In the genomic region with DNA sequence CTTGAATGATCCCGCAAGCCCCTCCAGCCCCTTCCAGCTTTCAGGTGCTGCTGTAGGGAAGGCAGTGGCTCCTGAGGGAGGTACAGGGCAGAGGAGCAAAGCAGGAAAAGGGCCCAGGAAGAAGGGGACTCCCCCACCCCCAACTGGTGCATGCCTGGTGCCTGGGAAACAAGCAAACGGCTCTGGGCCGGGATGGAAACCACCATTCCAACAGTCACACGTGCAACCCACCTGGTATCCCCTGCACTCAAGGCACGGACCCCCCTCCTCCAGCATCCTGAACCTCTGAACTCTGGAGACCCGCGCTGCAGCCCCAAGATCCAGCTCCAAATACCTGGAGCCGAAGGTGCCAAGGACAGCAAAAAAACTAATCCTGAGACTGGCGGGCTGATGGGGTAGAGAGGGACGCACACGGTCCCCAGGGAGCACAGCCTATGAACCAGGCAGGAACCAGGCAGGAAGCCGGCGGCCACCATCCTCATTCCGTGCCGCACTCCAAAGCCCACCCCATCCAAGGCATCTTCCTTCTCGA, we compare ENCODE assay signal across 9 cellular contexts. TPM values are rescaled to one million over a fixed set of nuclear protein-coding genes. Genes with fewer than 3 reads are reported as not detected.
DNase-seq lines count a peak whose midpoint lies in the region; ATAC-seq and TF ChIP-seq lines count a peak whose summit lies in the region.
"Had no signal": no experiment of that assay in that cellular context is flagged by ENCODE, and none has a peak within 500 bp of the region (broad histone marks: within the 10 kb centered on the region; RNA-seq: fewer than 3 reads in every experiment).

No MANE protein-coding gene starts in this region.

- no peaks in the 10 kb centered on the region for H3K9me3 Mint-ChIP-seq in T-helper 1 cell treated with Interleukin-12 subunit alpha and Interleukin-12 subunit beta and Interleukin-4 antibody, amounts not matched to agents 30 μg/mL and 1 μg/mL, for 36 hours
- H3K9me3 Mint-ChIP-seq in activated naive CD8-positive, alpha-beta T cell treated with anti-CD3 and anti-CD28 coated beads, Interleukin-2, amount 50 U/mL, for 24 hours, result no peaks in the 10 kb centered on the region
- H3K9me3 Mint-ChIP-seq in CD14-positive monocyte, result peaks cover 0 to 15% (median 4%) of the 10 kb centered on the region in 7 donors

- peaks cover 4% of the 10 kb centered on the region for H3K4me1 Mint-ChIP-seq in T-helper 1 cell treated with Interleukin-12 subunit alpha and Interleukin-12 subunit beta and Interleukin-4 antibody, amounts not matched to agents 30 μg/mL and 1 μg/mL, for 36 hours (ENCODE audit: low read depth)
- peaks cover 11% of the 10 kb centered on the region for H3K4me1 Mint-ChIP-seq in activated naive CD8-positive, alpha-beta T cell treated with anti-CD3 and anti-CD28 coated beads, Interleukin-2, amount 50 U/mL, for 24 hours
- H3K4me1 Mint-ChIP-seq in CD14-positive monocyte, result peaks cover 27% of the 10 kb centered on the region

- H3K4me1 ChIP-seq in stomach smooth muscle (ENCODE audit: control insufficient read depth, insufficient read depth, low read length), result peaks cover 27% of the 10 kb centered on the region

- TF ChIP-seq CTCF in CD14-positive monocyte (IDR thresholded peaks at IDR 0.05), result no peak

- H3K27ac Mint-ChIP-seq in T-helper 1 cell treated with Interleukin-12 subunit alpha and Interleukin-12 subunit beta and Interleukin-4 antibody, amounts not matched to agents 30 μg/mL and 1 μg/mL, for 36 hours, result no peak overlapping the region
- H3K27ac Mint-ChIP-seq in activated naive CD8-positive, alpha-beta T cell treated with anti-CD3 and anti-CD28 coated beads, Interleukin-2, amount 50 U/mL, for 24 hours, result no peak overlapping the region
- no peak overlapping the region for H3K27ac Mint-ChIP-seq in CD14-positive monocyte

- H3K36me3 ChIP-seq in stomach smooth muscle (ENCODE audit: control insufficient read depth in 2 of 2, insufficient read depth in 2 of 2, low read length in 2 of 2), result no peaks in the 10 kb centered on the region

- H3K4me3 Mint-ChIP-seq in T-helper 1 cell treated with Interleukin-12 subunit alpha and Interleukin-12 subunit beta and Interleukin-4 antibody, amounts not matched to agents 30 μg/mL and 1 μg/mL, for 36 hours, result peak overlapping the region; percentile 25
- peak overlapping the region; percentile 6 for H3K4me3 Mint-ChIP-seq in activated naive CD8-positive, alpha-beta T cell treated with anti-CD3 and anti-CD28 coated beads, Interleukin-2, amount 50 U/mL, for 24 hours
- peak overlapping the region in 1 of 2 donors; percentile 79 for H3K4me3 Mint-ChIP-seq in CD14-positive monocyte

- intact Hi-C loops in CD14-positive monocyte (cut with micrococcal nuclease), result no loop called here

- no peak overlapping the region for H3K9ac ChIP-seq in stomach smooth muscle (ENCODE audit: low read length in 2 of 2)

- peaks cover 75% of the 10 kb centered on the region for H3K27me3 Mint-ChIP-seq in T-helper 1 cell treated with Interleukin-12 subunit alpha and Interleukin-12 subunit beta and Interleukin-4 antibody, amounts not matched to agents 30 μg/mL and 1 μg/mL, for 36 hours (ENCODE audit: low read depth)
- peaks cover 70% of the 10 kb centered on the region for H3K27me3 Mint-ChIP-seq in activated naive CD8-positive, alpha-beta T cell treated with anti-CD3 and anti-CD28 coated beads, Interleukin-2, amount 50 U/mL, for 24 hours
- H3K27me3 Mint-ChIP-seq in CD14-positive monocyte (ENCODE audit: low read depth in 3 of 3), result peaks cover 58 to 67% (median 65%) of the 10 kb centered on the region in 3 donors

- H3K4me3 ChIP-seq in iPS-18c (ENCODE audit: insufficient read depth, low read depth, low read length), result peak overlapping the region; percentile 71
- H3K4me3 ChIP-seq in stomach smooth muscle (ENCODE audit: low read length in 2 of 2), result peak overlapping the region; percentile 58 to 73
- H3K4me3 ChIP-seq: PC-9 had no signal

- H3K9me3 ChIP-seq in iPS-18c (ENCODE audit: control insufficient read depth, insufficient read depth, low read length) (no peaks in the 10 kb centered on the region), stomach smooth muscle (ENCODE audit: control insufficient read depth in 2 of 2, low read length in 2 of 2) (no peaks in the 10 kb centered on the region)

- DNase-seq in T-helper 1 cell (no peak), NCI-H1436 treated with DMSO at 0.1 percent for 48 hours (lab: John Stamatoyannopoulos, UW) (no peak), CD14-positive monocyte (ENCODE audit: low spot score) (no peak)
- no peak for DNase-seq in activated naive CD8-positive, alpha-beta T cell treated with anti-CD3 and anti-CD28 coated beads, Interleukin-2, amount 50 U/mL, for 24 hours

- peaks cover 33 to 53% of the 10 kb centered on the region in 2 donors for H3K27me3 ChIP-seq in stomach smooth muscle (ENCODE audit: control insufficient read depth in 1 of 2, insufficient read depth in 2 of 2, low read length in 2 of 2)

- no peak overlapping the region for H3K27ac ChIP-seq in stomach smooth muscle (ENCODE audit: low read length)
- H3K27ac ChIP-seq: PC-9 had no signal

- H3K36me3 Mint-ChIP-seq in T-helper 1 cell treated with Interleukin-12 subunit alpha and Interleukin-12 subunit beta and Interleukin-4 antibody, amounts not matched to agents 30 μg/mL and 1 μg/mL, for 36 hours (ENCODE audit: low read depth), result no peaks in the 10 kb centered on the region
- no peaks in the 10 kb centered on the region for H3K36me3 Mint-ChIP-seq in activated naive CD8-positive, alpha-beta T cell treated with anti-CD3 and anti-CD28 coated beads, Interleukin-2, amount 50 U/mL, for 24 hours (ENCODE audit: low read depth)
- peaks cover 5 to 8% of the 10 kb centered on the region in 2 donors for H3K36me3 Mint-ChIP-seq in CD14-positive monocyte

- no peak for ATAC-seq in activated naive CD8-positive, alpha-beta T cell treated with anti-CD3 and anti-CD28 coated beads, Interleukin-2, amount 50 U/mL, for 24 hours
- ATAC-seq in GM21367 (IDR thresholded peaks at IDR 0.05; ENCODE audit: unreplicated experiment), result no peak

RNA-seq across cellular contexts. Expression of gene SCN4B, which starts 0.5 kb away (rescaled TPM):
- not detected for polyA plus RNA-seq in CD14-positive monocyte

RNA-seq across cellular contexts. Expression of gene SCN2B, which starts 24.4 kb away (rescaled TPM):
- not detected for polyA plus RNA-seq in CD14-positive monocyte
